In the genomic region with DNA sequence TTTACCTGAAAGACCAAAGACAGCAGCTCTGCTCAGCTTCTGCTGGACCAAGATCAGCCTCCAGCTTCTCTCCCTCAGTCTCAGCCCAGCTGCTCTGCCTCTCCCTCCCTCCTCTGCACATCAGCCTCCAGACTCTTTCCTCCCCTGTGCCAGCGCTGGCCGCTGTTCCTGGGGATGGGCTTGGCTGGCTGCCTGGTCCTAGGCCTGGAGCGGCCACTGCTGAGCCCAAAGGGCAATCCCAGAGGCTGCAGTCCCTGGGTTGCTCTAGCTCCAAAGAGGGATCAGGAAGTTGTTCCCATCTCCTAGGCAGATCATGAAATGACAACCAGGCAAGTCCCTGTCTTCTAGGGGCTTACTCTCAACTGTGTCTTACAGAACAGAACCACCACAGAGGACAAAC, we compare ENCODE assay signal across 9 cellular contexts. TPM values are rescaled to one million over a fixed set of nuclear protein-coding genes. Genes with fewer than 3 reads are reported as not detected.
A peak's percentile ranks its signal among the peaks of the same experiment; 100 is the strongest.
DNase-seq lines count a peak whose midpoint lies in the region; ATAC-seq lines count a peak whose summit lies in the region.
"Had no signal": no experiment of that assay in that cellular context is flagged by ENCODE, and none has a peak within 500 bp of the region (broad histone marks: within the 10 kb centered on the region; RNA-seq: fewer than 3 reads in every experiment).

No MANE protein-coding gene starts in this region.

- peak; percentile 88 for DNase-seq in AG20443 (ENCODE audit: low spot score)
- DNase-seq in SJSA1 (ENCODE audit: low read depth in 1 of 2, low spot score in 2 of 2): peak; percentile 20 to 55
- peak; percentile 30 for DNase-seq in foreskin melanocyte
- DNase-seq in occipital lobe (lab: John Stamatoyannopoulos, UW): peak; percentile 63
- no peak for DNase-seq in activated T-cell treated with anti-CD3 and anti-CD28 coated beads, Interleukin-2, amount 50 U/mL, for 1 hour
- no peak for DNase-seq in NCI-H2081 (lab: John Stamatoyannopoulos, UW)
- DNase-seq in activated CD8-positive, alpha-beta T cell treated with anti-CD3 and anti-CD28 coated beads, Interleukin-2, amount 10 ng/mL, durations not matched to agents 7 days and 5 days: no peak
- DNase-seq: Caco-2 had no signal

- no peaks in the 10 kb centered on the region for H3K9me3 Mint-ChIP-seq in activated CD8-positive, alpha-beta T cell treated with anti-CD3 and anti-CD28 coated beads, Interleukin-2, amount 10 ng/mL, durations not matched to agents 7 days and 5 days (ENCODE audit: insufficient read depth)

- POLR2A ChIA-PET in activated CD8-positive, alpha-beta T cell treated with anti-CD3 and anti-CD28 coated beads, Interleukin-2, amount 10 ng/mL, durations not matched to agents 7 days and 5 days (lab: Charles Lee): no interaction called here

- peaks cover 36% of the 10 kb centered on the region for H3K4me1 ChIP-seq in SJSA1 (replicated peaks)
- H3K4me1 ChIP-seq: Caco-2 had no signal

- H3K27ac Mint-ChIP-seq in activated CD8-positive, alpha-beta T cell treated with anti-CD3 and anti-CD28 coated beads, Interleukin-2, amount 10 ng/mL, durations not matched to agents 7 days and 5 days: no peak overlapping the region

- CTCF ChIA-PET in activated CD8-positive, alpha-beta T cell treated with anti-CD3 and anti-CD28 coated beads, Interleukin-2, amount 10 ng/mL, durations not matched to agents 7 days and 5 days (lab: Charles Lee): interaction anchor here (2.1 kb wide), 1 partner anchor 18 kb away, joined by 9 read pairs; no protein-coding TSS in a partner anchor

- no peak overlapping the region for H3K27ac ChIP-seq in SJSA1

- H3K36me3 ChIP-seq in SJSA1: peaks cover 3% of the 10 kb centered on the region

- peaks cover 25% of the 10 kb centered on the region for H3K36me3 Mint-ChIP-seq in activated CD8-positive, alpha-beta T cell treated with anti-CD3 and anti-CD28 coated beads, Interleukin-2, amount 10 ng/mL, durations not matched to agents 7 days and 5 days (ENCODE audit: low read depth)

- H3K4me3 ChIP-seq in SJSA1: no peak overlapping the region

- no peaks in the 10 kb centered on the region for H3K27me3 Mint-ChIP-seq in activated CD8-positive, alpha-beta T cell treated with anti-CD3 and anti-CD28 coated beads, Interleukin-2, amount 10 ng/mL, durations not matched to agents 7 days and 5 days (ENCODE audit: low read depth)

- peaks cover 63% of the 10 kb centered on the region for H3K4me1 Mint-ChIP-seq in activated CD8-positive, alpha-beta T cell treated with anti-CD3 and anti-CD28 coated beads, Interleukin-2, amount 10 ng/mL, durations not matched to agents 7 days and 5 days (ENCODE audit: low read depth)

- no peaks in the 10 kb centered on the region for H3K9me3 ChIP-seq in SJSA1 (replicated peaks)
- H3K9me3 ChIP-seq: Caco-2 had no signal

- no peak overlapping the region for H3K4me3 Mint-ChIP-seq in activated CD8-positive, alpha-beta T cell treated with anti-CD3 and anti-CD28 coated beads, Interleukin-2, amount 10 ng/mL, durations not matched to agents 7 days and 5 days

- no peak for ATAC-seq in activated CD8-positive, alpha-beta T cell treated with anti-CD3 and anti-CD28 coated beads, Interleukin-2, amount 10 ng/mL, durations not matched to agents 7 days and 5 days
- ATAC-seq in HG02852 (IDR thresholded peaks at IDR 0.05; ENCODE audit: unreplicated experiment): no peak

- no peaks in the 10 kb centered on the region for H3K27me3 ChIP-seq in SJSA1 (replicated peaks)

RNA-seq across cellular contexts. Expression of a gene that starts 31.3 kb away (rescaled TPM):
- total RNA-seq in SJSA1 (2014; rRNA removed; shearing (Covaris generic)): 14.0 and 17.7 TPM in 2 replicates
- 18.9 TPM for total RNA-seq in occipital lobe
- 10 to 100 TPM in 1 of 2 experiments, 1 to 10 TPM in 1; 10.0 to 10.7 TPM for total RNA-seq in activated CD8-positive, alpha-beta T cell treated with anti-CD3 and anti-CD28 coated beads, Interleukin-2, amount 10 ng/mL, durations not matched to agents 7 days and 5 days

RNA-seq across cellular contexts. Expression of a gene that starts 31.7 kb away (rescaled TPM):
- 25.2 and 48.2 TPM in 2 replicates for total RNA-seq in SJSA1 (2014; rRNA removed; shearing (Covaris generic))
- total RNA-seq in occipital lobe: 66.9 TPM
- total RNA-seq in activated CD8-positive, alpha-beta T cell treated with anti-CD3 and anti-CD28 coated beads, Interleukin-2, amount 10 ng/mL, durations not matched to agents 7 days and 5 days: 10 to 100 TPM; 27.5 to 28.0 TPM

Comparison
In these comparisons a context has a peak if more than half of its experiments do, and no peak if none do; other contexts are left out.
1. DNase-seq: peak in AG20443 (single experiment), SJSA1 (2 of 2), foreskin melanocyte (single experiment) and occipital lobe (single experiment); none in activated T-cell treated with anti-CD3 and anti-CD28 coated beads, Interleukin-2, amount 50 U/mL, for 1 hour (single experiment), NCI-H2081 (0 of 2) and activated CD8-positive, alpha-beta T cell treated with anti-CD3 and anti-CD28 coated beads, Interleukin-2, amount 10 ng/mL, durations not matched to agents 7 days and 5 days (single experiment).